ENCODE assay signal across 27 cellular contexts in genomic region chr7:45447296-45447695, GRCh38.
"Had no signal": no experiment of that assay in that cellular context is flagged by ENCODE, and none has a peak within 500 bp of the region (broad histone marks: within the 10 kb centered on the region; RNA-seq: fewer than 3 reads in every experiment).

No MANE protein-coding gene starts in this region.

- H3K4me1 ChIP-seq: ascending aorta, body of pancreas, SJCRH30 had no signal

- H3K9me3 ChIP-seq: ascending aorta, body of pancreas, SJCRH30 had no signal

- H3K4me3 ChIP-seq: ascending aorta, body of pancreas, MG63, SJCRH30, SK-N-MC had no signal

- DNase-seq: activated CD4-positive, alpha-beta T cell treated with anti-CD3 and anti-CD28 coated beads for 36 hours; activated CD4-positive, alpha-beta T cell treated with anti-CD3 and anti-CD28 coated beads, Interleukin-2, amount 10 ng/mL, durations not matched to agents 7 days and 5 days; activated CD4-positive, alpha-beta T cell treated with anti-CD3 and anti-CD28 coated beads, Interleukin-2, amount 50 U/mL, for 48 hours; activated CD8-positive, alpha-beta T cell treated with anti-CD3 and anti-CD28 coated beads, Interleukin-2, amount 10 ng/mL, durations not matched to agents 7 days and 5 days; activated gamma-delta T cell; activated naive CD4-positive, alpha-beta T cell treated with Interleukin-2 at 50 U/mL for 16 hours; activated naive CD8-positive, alpha-beta T cell treated with anti-CD3 and anti-CD28 coated beads, Interleukin-2, amount 10 ng/mL, durations not matched to agents 7 days and 5 days; activated T-cell treated with anti-CD3 and anti-CD28 coated beads, Interleukin-2, amount 50 U/mL, for 24 hours; amygdala; body of pancreas; Karpas-422; KBM-7; MG63; NCI-H1048; NCI-H1105 treated with DMSO at 0.1 percent for 48 hours; NCI-H1436; NCI-H1694; NCI-H1930; NCI-H510A; NCI-H526; NCI-H748 treated with DMSO at 0.1 percent for 48 hours; OCI-M1; SHP77; SJCRH30; T1000 had no signal

- H3K27me3 ChIP-seq: ascending aorta, body of pancreas, MG63, SJCRH30 had no signal

- H3K36me3 ChIP-seq: ascending aorta, MG63, SJCRH30 had no signal

- H3K27ac ChIP-seq: ascending aorta, body of pancreas, SJCRH30, SK-N-MC had no signal
